ENCODE assay signal across 16 cellular contexts in the genomic region with DNA sequence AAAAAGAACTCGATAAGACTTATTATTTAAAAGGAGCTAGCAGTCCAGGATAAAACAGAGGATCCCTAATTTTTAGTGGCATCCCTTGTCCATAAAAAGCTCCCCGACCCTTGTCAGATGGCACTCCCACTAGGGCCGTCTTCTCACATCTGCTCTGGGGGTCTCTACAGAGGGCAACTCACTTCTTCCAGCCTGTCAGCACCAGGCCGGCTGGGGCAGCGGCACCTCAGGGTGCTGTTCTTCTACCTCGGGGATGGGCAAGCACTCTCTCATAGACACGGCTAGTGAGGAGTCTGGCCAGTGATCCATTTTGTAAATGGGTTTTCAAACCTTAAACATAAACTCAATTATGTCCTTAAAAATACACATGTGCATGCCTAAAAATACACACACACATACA.
DNase-seq lines count a peak whose midpoint lies in the region; ATAC-seq and TF ChIP-seq lines count a peak whose summit lies in the region.
"Had no signal": no experiment of that assay in that cellular context is flagged by ENCODE, and none has a peak within 500 bp of the region (broad histone marks: within the 10 kb centered on the region; RNA-seq: fewer than 3 reads in every experiment).

No MANE protein-coding gene starts in this region.

- peaks cover 45% of the 10 kb centered on the region for H3K4me1 ChIP-seq in Caco-2
- H3K4me1 ChIP-seq in spleen = peaks cover 10 to 31% (median 15%) of the 10 kb centered on the region in 6 donors

- TF ChIP-seq POLR2A in spleen (IDR thresholded peaks at IDR 0.05) = no peak

- CTCF ChIA-PET in Caco-2 (lab: Charles Lee) = interaction anchor here (0.7 to 1.0 kb wide), 2 partner anchors 15 to 76 kb away, joined by 4 to 5 read pairs; no protein-coding TSS in a partner anchor

- TF ChIP-seq CTCF in Caco-2 (IDR thresholded peaks at IDR 0.05; ENCODE audit: insufficient read depth in 1 of 2, low read depth in 1 of 2, low read length in 1 of 2, severe bottlenecking in 1 of 2, unreplicated experiment in 1 of 2) (no peak), nephron progenitor cell (IDR thresholded peaks at IDR 0.05) (no peak), spleen (IDR thresholded peaks at IDR 0.05 in 8 of 11, conservative IDR thresholded peaks at IDR 0.05 in 3 of 11) (no peak)

- BruUV-seq in Caco-2 (replicated peaks; lab: Mats Ljungman, UMichigan) = no TSS peak

- H3K27me3 ChIP-seq in Caco-2 (replicated peaks; ENCODE audit: control insufficient read depth, insufficient read depth, low read length) (no peaks in the 10 kb centered on the region), spleen (replicated peaks in 1 of 7) (no peaks in the 10 kb centered on the region)

- peak overlapping the region; percentile 37 for H3K27ac Mint-ChIP-seq in Caco-2 (ENCODE audit: unreplicated experiment)
- H3K27ac Mint-ChIP-seq in nephron progenitor cell = peak overlapping the region; percentile 82
- H3K27ac Mint-ChIP-seq: CD14-positive monocyte; CD4-positive, alpha-beta T cell; CD8-positive, alpha-beta memory T cell had no signal

- no peak overlapping the region for H3K4me3 Mint-ChIP-seq in Caco-2 (ENCODE audit: unreplicated experiment)
- H3K4me3 Mint-ChIP-seq in nephron progenitor cell = no peak overlapping the region
- H3K4me3 Mint-ChIP-seq: CD14-positive monocyte; CD4-positive, alpha-beta T cell; CD8-positive, alpha-beta memory T cell had no signal

- 93 to 97% (median 96%) methylated on average over 7 of the region's 7 CpGs for WGBS in spleen, 5 donors

- POLR2A ChIA-PET in Caco-2 (lab: Charles Lee) = interaction anchor here (0.6 to 1.0 kb wide), 3 partner anchors 10 to 93 kb away, joined by 3 to 7 read pairs (median 3); no protein-coding TSS in a partner anchor

- no peak for ATAC-seq in GM21576 (IDR thresholded peaks at IDR 0.05; ENCODE audit: unreplicated experiment)
- ATAC-seq: HCT116 had no signal

- H3K4me3 ChIP-seq in Caco-2 (ENCODE audit: low read depth, low read length) = no peak overlapping the region
- no peak overlapping the region for H3K4me3 ChIP-seq in spleen
- H3K4me3 ChIP-seq: GM23248 had no signal

- H3K36me3 ChIP-seq in Caco-2 (ENCODE audit: control insufficient read depth, insufficient read depth, low read length) = no peaks in the 10 kb centered on the region
- no peaks in the 10 kb centered on the region for H3K36me3 ChIP-seq in spleen

- H3K4me1 Mint-ChIP-seq in Caco-2 (ENCODE audit: low read depth, unreplicated experiment) (peaks cover 42% of the 10 kb centered on the region), nephron progenitor cell (peaks cover 80% of the 10 kb centered on the region)

- H3K27ac ChIP-seq in spleen = no peak overlapping the region
- H3K27ac ChIP-seq: GM23248 had no signal

- intact Hi-C loops in Caco-2 (cut with micrococcal nuclease; ENCODE audit: unreplicated experiment) (no loop called here), spleen (cut with DNase I; ENCODE audit: low total_unique reads) (no loop called here)

- H3K9me3 Mint-ChIP-seq in Caco-2 (ENCODE audit: unreplicated experiment) (peaks cover 10% of the 10 kb centered on the region), nephron progenitor cell (no peaks in the 10 kb centered on the region)
- H3K9me3 Mint-ChIP-seq: CD4-positive, alpha-beta T cell had no signal

- H3K9me3 ChIP-seq in Caco-2 (no peaks in the 10 kb centered on the region), spleen (peaks cover 0 to 3% (median 0%) of the 10 kb centered on the region in 8 donors)

- H3K27me3 Mint-ChIP-seq in Caco-2 (ENCODE audit: insufficient read depth, unreplicated experiment) (no peaks in the 10 kb centered on the region), nephron progenitor cell (ENCODE audit: low read depth, poor library complexity) (no peaks in the 10 kb centered on the region)
- H3K27me3 Mint-ChIP-seq: CD4-positive, alpha-beta T cell had no signal

- peaks cover 10% of the 10 kb centered on the region for H3K36me3 Mint-ChIP-seq in Caco-2 (ENCODE audit: insufficient read depth, unreplicated experiment)
- peaks cover 47% of the 10 kb centered on the region for H3K36me3 Mint-ChIP-seq in nephron progenitor cell (ENCODE audit: low read depth)
- H3K36me3 Mint-ChIP-seq: CD14-positive monocyte had no signal

- DNase-seq in Caco-2 (no peak), nephron progenitor cell (no peak), spleen (peak; percentile 47), epidermal melanocyte (ENCODE audit: insufficient read length, low spot score) (no peak), T-helper 1 cell (no peak)
- DNase-seq: Calu3; CD4-positive, alpha-beta T cell; CD8-positive, alpha-beta memory T cell; DMS53; DMS79 treated with DMSO at 0.1 percent for 48 hours; GF-D8; GM23248; H7 had no signal
